In the genomic region with DNA sequence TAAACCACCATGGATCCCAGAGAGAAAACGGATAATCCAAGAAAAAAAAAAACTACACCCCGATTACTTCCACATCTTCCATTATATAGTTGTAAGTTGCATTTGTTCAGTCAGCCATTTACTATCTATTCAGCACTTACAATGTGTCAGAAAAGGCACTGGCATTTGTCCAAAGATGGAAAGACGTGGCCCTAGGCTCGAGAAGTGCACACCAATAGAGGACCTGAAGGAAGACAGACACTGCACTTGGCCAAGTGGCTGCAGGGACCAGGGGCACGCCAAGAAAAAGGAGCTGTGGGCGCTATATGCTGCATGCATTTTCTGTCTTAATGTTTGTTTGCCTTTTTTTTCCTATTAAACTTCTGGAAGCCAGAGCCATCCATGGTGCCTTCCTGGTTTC, we compare ENCODE assay signal across 12 cellular contexts. TPM values are rescaled to one million over a fixed set of nuclear protein-coding genes. Genes with fewer than 3 reads are reported as not detected.
DNase-seq lines count a peak whose midpoint lies in the region; ATAC-seq and TF ChIP-seq lines count a peak whose summit lies in the region.
"Had no signal": no experiment of that assay in that cellular context is flagged by ENCODE, and none has a peak within 500 bp of the region (broad histone marks: within the 10 kb centered on the region; RNA-seq: fewer than 3 reads in every experiment).

No MANE protein-coding gene starts in this region.

- 66% methylated on average over 6 of the region's 6 CpGs for WGBS in smooth muscle cell (ENCODE audit: low lambda C conversion rate)

- H3K4me1 ChIP-seq in RWPE2 (ENCODE audit: insufficient read depth, poor library complexity, severe bottlenecking), result peaks cover 48% of the 10 kb centered on the region
- H3K4me1 ChIP-seq in foreskin keratinocyte, result peaks cover 48% of the 10 kb centered on the region
- H3K4me1 ChIP-seq in smooth muscle cell (ENCODE audit: low read depth), result peaks cover 17% of the 10 kb centered on the region

- no peaks in the 10 kb centered on the region for H3K27me3 ChIP-seq in RWPE2 (ENCODE audit: insufficient read depth, poor library complexity, severe bottlenecking)
- H3K27me3 ChIP-seq in foreskin keratinocyte, result no peaks in the 10 kb centered on the region
- no peaks in the 10 kb centered on the region for H3K27me3 ChIP-seq in smooth muscle cell (ENCODE audit: low read depth)
- H3K27me3 ChIP-seq: BE2C had no signal

- H2AFZ ChIP-seq in smooth muscle cell (ENCODE audit: low read depth), result no peak overlapping the region

- H3K27ac ChIP-seq in RWPE2 (ENCODE audit: poor library complexity, severe bottlenecking), result peak overlapping the region; percentile 92
- H3K27ac ChIP-seq in foreskin keratinocyte, result peak overlapping the region; percentile 99
- H3K27ac ChIP-seq in smooth muscle cell (ENCODE audit: low read depth), result peak overlapping the region; percentile 93

- no peak overlapping the region for H3K9ac ChIP-seq in smooth muscle cell (ENCODE audit: low read depth)

- H3K4me3 ChIP-seq in RWPE2 (ENCODE audit: severe bottlenecking), result no peak overlapping the region
- H3K4me3 ChIP-seq in smooth muscle cell, result no peak overlapping the region

- TF ChIP-seq CTCF in RWPE2 (IDR thresholded peaks at IDR 0.05; ENCODE audit: poor library complexity, severe bottlenecking), result no peak
- no peak for TF ChIP-seq CTCF in foreskin keratinocyte (conservative IDR thresholded peaks at IDR 0.05)
- TF ChIP-seq CTCF in smooth muscle cell (IDR thresholded peaks at IDR 0.05; ENCODE audit: borderline replicate concordance, insufficient read depth, poor library complexity, severe bottlenecking), result no peak

- H3F3A ChIP-seq in smooth muscle cell (ENCODE audit: low read depth), result peaks cover 26% of the 10 kb centered on the region

- ATAC-seq in RWPE2 (ENCODE audit: low read depth), result no peak
- no peak for ATAC-seq in foreskin keratinocyte
- ATAC-seq in GM19452 (IDR thresholded peaks at IDR 0.05; ENCODE audit: unreplicated experiment), result no peak
- ATAC-seq: CD8-positive, alpha-beta T cell had no signal

- H3K9me3 ChIP-seq in RWPE2 (ENCODE audit: severe bottlenecking) (no peaks in the 10 kb centered on the region), smooth muscle cell (replicated peaks; ENCODE audit: low read depth) (no peaks in the 10 kb centered on the region)
- H3K9me3 ChIP-seq: BE2C had no signal

- no peak overlapping the region for H3K4me2 ChIP-seq in smooth muscle cell

- H3K36me3 ChIP-seq in RWPE2 (ENCODE audit: low read depth), result no peaks in the 10 kb centered on the region
- no peaks in the 10 kb centered on the region for H3K36me3 ChIP-seq in smooth muscle cell (ENCODE audit: low read depth)
- H3K36me3 ChIP-seq: BE2C had no signal

- DNase-seq in M059J (ENCODE audit: low read depth), result peak; percentile 55
- no peak for DNase-seq in RWPE2 (ENCODE audit: low spot score)
- no peak for DNase-seq in foreskin keratinocyte
- DNase-seq in smooth muscle cell (lab: John Stamatoyannopoulos, UW; ENCODE audit: unreplicated experiment), result no peak
- DNase-seq in GM03348 (ENCODE audit: low spot score), result no peak
- no peak for DNase-seq in iPS-NIHi11 (ENCODE audit: low spot score)
- DNase-seq: BE2C; CD8-positive, alpha-beta T cell; DMS79 treated with DMSO at 0.1 percent for 48 hours; NCI-H1092; NCI-H1694 had no signal

- no peaks in the 10 kb centered on the region for H4K20me1 ChIP-seq in smooth muscle cell (ENCODE audit: low read depth)

- no peaks in the 10 kb centered on the region for H3K79me2 ChIP-seq in smooth muscle cell (ENCODE audit: low read depth)

RNA-seq across cellular contexts. Expression of a gene that starts 45.2 kb away (rescaled TPM):
- total RNA-seq in M059J (2014; rRNA removed; shearing (Covaris generic)), result 4.8 and 12.2 TPM in 2 replicates
- 13.0 and 18.8 TPM in 2 replicates for total RNA-seq in foreskin keratinocyte
- 4.1 and 5.3 TPM in 2 replicates for polyA plus RNA-seq in foreskin keratinocyte
- 13.5 and 18.8 TPM in 2 replicates for total RNA-seq in smooth muscle cell
- 2.2 and 4.5 TPM in 2 replicates for polyA plus RNA-seq in smooth muscle cell
